1 cellular context compared by ENCODE assay signal in genomic region chr14:102928412-102929348, GRCh38.
TF ChIP-seq lines count a peak whose summit lies in the region.

No MANE protein-coding gene starts in this region.

TF ChIP-seq in endothelial cell of umbilical vein, 7 proteins besides CTCF, POLR2A, EP300 and RAD21:
- TF ChIP-seq JUN (IDR thresholded peaks at IDR 0.05; ENCODE audit: borderline replicate concordance, insufficient read depth, insufficient read length, low read depth), result no peak
- no peak for TF ChIP-seq GATA2 (IDR thresholded peaks at IDR 0.05; ENCODE audit: insufficient read depth, insufficient read length, low read depth, low read length)
- TF ChIP-seq POLR2AphosphoS5 (IDR thresholded peaks at IDR 0.05; ENCODE audit: insufficient read depth, low read depth, low read length), result peak; percentile 21
- no peak for TF ChIP-seq MAX (IDR thresholded peaks at IDR 0.05; ENCODE audit: insufficient read depth, insufficient read length)
